In genomic region chr1:26284597-26285351, GRCh38 we compare ENCODE assay signal across 8 cellular contexts. TPM values are rescaled to one million over a fixed set of nuclear protein-coding genes. Genes with fewer than 3 reads are reported as not detected.
A peak's percentile ranks its signal among the peaks of the same experiment; 100 is the strongest.
DNase-seq lines count a peak whose midpoint lies in the region; ATAC-seq and TF ChIP-seq lines count a peak whose summit lies in the region.

No MANE protein-coding gene starts in this region.

- H2BK5ac ChIP-seq in neuronal stem cell (ENCODE audit: low read length) = no peak overlapping the region

- TF ChIP-seq CTCF in HCT116 (IDR thresholded peaks at IDR 0.05 in 2 of 3, conservative IDR thresholded peaks at IDR 0.05 in 1 of 3; ENCODE audit: borderline replicate concordance in 1 of 3, insufficient read depth in 1 of 3, low read depth in 2 of 3, low read length in 2 of 3) (peak in 2 of 3 experiments; percentile 87; a peak in 4 of 6 replicates), esophagus muscularis mucosa (IDR thresholded peaks at IDR 0.05) (peak; percentile 51 to 75 (median 66)), stomach (IDR thresholded peaks at IDR 0.05) (peak in 5 of 7 experiments; percentile 44 to 71 (median 60))

- H2BK15ac ChIP-seq in neuronal stem cell (ENCODE audit: low read length) = peak overlapping the region; percentile 72

- TF ChIP-seq EP300 in esophagus muscularis mucosa (IDR thresholded peaks at IDR 0.05) (no peak), stomach (IDR thresholded peaks at IDR 0.05) (no peak)

- RAD21 ChIA-PET in HCT116 (lab: Charles Lee; ENCODE audit: low non-redundant PET in 1 of 2, low total read pairs in 2 of 2, uncharacterized antibody in 2 of 2, unreplicated experiment in 2 of 2) = interaction anchor here (1.2 to 2.1 kb wide), 7 partner anchors 37 to 132 kb away, joined by 3 to 11 read pairs (median 4); no protein-coding TSS in a partner anchor

- no peak overlapping the region for H4K91ac ChIP-seq in neuronal stem cell (ENCODE audit: low read depth, low read length, poor library complexity)

- H3K23ac ChIP-seq in neuronal stem cell (ENCODE audit: low read depth, low read length, poor library complexity) = peak overlapping the region; percentile 1

- CTCF ChIA-PET in HCT116 (lab: Charles Lee) = interaction anchor here (0.6 to 4.3 kb wide), 23 partner anchors 9 to 389 kb away, joined by 3 to 50 read pairs (median 7); partner anchors contain the start of genes CD52, CEP85 and HMGN2

- no peak overlapping the region for H3K14ac ChIP-seq in neuronal stem cell (ENCODE audit: low read length)

- H3K18ac ChIP-seq in neuronal stem cell (ENCODE audit: low read length) = peak overlapping the region; percentile 76

- H3K27me3 ChIP-seq in BLaER1 treated with 17β-estradiol and CSF1 and Interleukin-3, amounts not matched to agents 10 nM and 100 nM = no peaks in the 10 kb centered on the region
- H3K27me3 ChIP-seq in HCT116 (ENCODE audit: insufficient read depth, low read length) (no peaks in the 10 kb centered on the region), esophagus muscularis mucosa (no peaks in the 10 kb centered on the region), neuronal stem cell (ENCODE audit: control insufficient read depth in 3 of 3, insufficient read depth in 3 of 3, low read depth in 1 of 3, low read length in 3 of 3) (no peaks in the 10 kb centered on the region), stomach (no peaks in the 10 kb centered on the region)

- H3K79me1 ChIP-seq in neuronal stem cell (ENCODE audit: low read depth, low read length) = peaks cover 8% of the 10 kb centered on the region

- intact Hi-C loops in HCT116 (cut with micrococcal nuclease) (loop anchor here (1.0 to 2.0 kb wide), 4 partner anchors 37 to 132 kb away; no protein-coding TSS in a partner anchor), esophagus muscularis mucosa (cut with DNase I) (no loop called here), stomach (cut with DNase I; ENCODE audit: low total_unique reads) (loop anchor here (5.0 kb wide), 1 partner anchor 38 kb away; no protein-coding TSS in a partner anchor)

- H3K4ac ChIP-seq in neuronal stem cell (ENCODE audit: low read length) = no peak overlapping the region

- peak overlapping the region in 8 of 10 experiments; percentile 19 to 92 (median 63); a peak in 14 of 20 replicates for H3K4me3 ChIP-seq in BLaER1 treated with 17β-estradiol and CSF1 and Interleukin-3, amounts not matched to agents 10 nM and 100 nM
- H3K4me3 ChIP-seq in HCT116 (replicated peaks in 1 of 2; ENCODE audit: low read depth in 1 of 2, low read length in 2 of 2) (peak overlapping the region in 1 of 2 experiments; percentile 31; a peak in 2 of 4 replicates), esophagus muscularis mucosa (no peak overlapping the region), neuronal stem cell (ENCODE audit: low read length in 2 of 2) (no peak overlapping the region), stomach (no peak overlapping the region)

- H3K9me3 ChIP-seq in BLaER1 treated with 17β-estradiol and CSF1 and Interleukin-3, amounts not matched to agents 10 nM and 100 nM (replicated peaks in 1 of 11) = no peaks in the 10 kb centered on the region
- H3K9me3 ChIP-seq in HCT116 (ENCODE audit: control insufficient read depth in 1 of 2, insufficient read depth in 1 of 2, low read depth in 1 of 2, low read length in 2 of 2) (no peaks in the 10 kb centered on the region), esophagus muscularis mucosa (no peaks in the 10 kb centered on the region), neuronal stem cell (replicated peaks in 1 of 2; ENCODE audit: control insufficient read depth in 2 of 2, insufficient read depth in 1 of 2, low read depth in 1 of 2, low read length in 2 of 2) (no peaks in the 10 kb centered on the region), stomach (no peaks in the 10 kb centered on the region)

- H3K79me2 ChIP-seq in HCT116 (ENCODE audit: insufficient read depth, low read length) = peaks cover 16% of the 10 kb centered on the region

- H4K20me1 ChIP-seq in BLaER1 treated with 17β-estradiol and CSF1 and Interleukin-3, amounts not matched to agents 10 nM and 100 nM = peaks cover 6 to 48% (median 30%) of the 10 kb centered on the region in 11 experiments; a peak in 17 of 22 replicates
- H4K20me1 ChIP-seq in HCT116 (ENCODE audit: insufficient read depth) = no peaks in the 10 kb centered on the region

- H3K9ac ChIP-seq in BLaER1 treated with 17β-estradiol and CSF1 and Interleukin-3, amounts not matched to agents 10 nM and 100 nM = peak overlapping the region; percentile 89 to 99 (median 97); a peak in 21 of 22 replicates
- H3K9ac ChIP-seq in HCT116 (ENCODE audit: low read length) = peak overlapping the region; percentile 50
- H3K9ac ChIP-seq in neuronal stem cell (ENCODE audit: low read depth, low read length, poor library complexity) = no peak overlapping the region

- H3K4me1 ChIP-seq in BLaER1 treated with 17β-estradiol and CSF1 and Interleukin-3, amounts not matched to agents 10 nM and 100 nM = peaks cover 88 to 94% (median 90%) of the 10 kb centered on the region in 10 experiments
- H3K4me1 ChIP-seq in HCT116 (ENCODE audit: control insufficient read depth in 1 of 2, insufficient read depth in 2 of 2, low read length in 2 of 2) (peaks cover 25 to 67% of the 10 kb centered on the region in 2 experiments), esophagus muscularis mucosa (peaks cover 46 to 92% (median 82%) of the 10 kb centered on the region in 4 donors), neuronal stem cell (ENCODE audit: control insufficient read depth in 2 of 2, insufficient read depth in 1 of 2, low read depth in 1 of 2, low read length in 2 of 2) (peaks cover 41 to 53% of the 10 kb centered on the region in 2 donors), stomach (peaks cover 45 to 96% (median 62%) of the 10 kb centered on the region in 4 donors)

- H2BK12ac ChIP-seq in neuronal stem cell (ENCODE audit: low read length) = no peak overlapping the region

- POLR2A ChIA-PET in HCT116 (lab: Charles Lee) = interaction anchor here (1.4 to 1.5 kb wide), 2 partner anchors 9 to 38 kb away, joined by 4 read pairs; no protein-coding TSS in a partner anchor

- H2AK5ac ChIP-seq in neuronal stem cell (ENCODE audit: low read depth, low read length) = peak overlapping the region; percentile 10

- H3K4me2 ChIP-seq in BLaER1 treated with 17β-estradiol and CSF1 and Interleukin-3, amounts not matched to agents 10 nM and 100 nM = peak overlapping the region; percentile 94 to 100 (median 98)
- H3K4me2 ChIP-seq in HCT116 (ENCODE audit: low read length) (peak overlapping the region; percentile 79), neuronal stem cell (ENCODE audit: insufficient read depth, low read length, poor library complexity, severe bottlenecking) (no peak overlapping the region)

- WGBS in esophagus muscularis mucosa = 40% methylated on average over 17 of the region's 22 CpGs
- WGBS in neuronal stem cell (ENCODE audit: extremely low coverage in 2 of 2, insufficient read length in 2 of 2, insufficient replicate concordance in 1 of 2), 2 donors = no CpG with 5 or more reads among the region's 22 CpGs
- WGBS in stomach, 5 donors = 23 to 34% (median 27%) methylated on average over 17 to 22 of the region's 22 CpGs

- TF ChIP-seq RAD21 in HCT116 (IDR thresholded peaks at IDR 0.05; ENCODE audit: low read depth) = no peak

- H3K27ac ChIP-seq in BLaER1 treated with 17β-estradiol and CSF1 and Interleukin-3, amounts not matched to agents 10 nM and 100 nM = peak overlapping the region; percentile 90 to 99 (median 95); a peak in 21 of 22 replicates
- H3K27ac ChIP-seq in HCT116 (ENCODE audit: low read depth, low read length) (peak overlapping the region; percentile 58), esophagus muscularis mucosa (replicated peaks in 1 of 4) (peak overlapping the region; percentile 29 to 98 (median 48)), neuronal stem cell (replicated peaks; ENCODE audit: low read length) (no peak overlapping the region), stomach (peak overlapping the region; percentile 2 to 100 (median 71))

- H3K36me3 ChIP-seq in BLaER1 treated with 17β-estradiol and CSF1 and Interleukin-3, amounts not matched to agents 10 nM and 100 nM = peaks cover 19 to 47% (median 36%) of the 10 kb centered on the region in 11 experiments; a peak in 21 of 22 replicates
- H3K36me3 ChIP-seq in HCT116 (ENCODE audit: control insufficient read depth in 1 of 2, insufficient read depth in 2 of 2, low read length in 2 of 2) = no peaks in the 10 kb centered on the region; a peak in 1 of 4 replicates
- H3K36me3 ChIP-seq in esophagus muscularis mucosa = peaks cover 0 to 28% (median 3%) of the 10 kb centered on the region in 4 donors
- peaks cover 8 to 17% of the 10 kb centered on the region in 2 donors for H3K36me3 ChIP-seq in neuronal stem cell (replicated peaks in 1 of 2; ENCODE audit: control insufficient read depth in 2 of 2, insufficient read depth in 2 of 2, low read length in 2 of 2)
- H3K36me3 ChIP-seq in stomach = peaks cover 0 to 20% (median 9%) of the 10 kb centered on the region in 4 donors

- H3K9me2 ChIP-seq in HCT116 (ENCODE audit: insufficient read depth) = no peaks in the 10 kb centered on the region

- no peak overlapping the region for H2AFZ ChIP-seq in HCT116 (ENCODE audit: low read depth, low read length, poor library complexity, severe bottlenecking)
- H2AFZ ChIP-seq in neuronal stem cell (ENCODE audit: low read length) = no peak overlapping the region

- peak; percentile 91 for DNase-seq in HCT116 (ENCODE audit: low read depth, low spot score)
- DNase-seq in OCI-M1 (lab: John Stamatoyannopoulos, UW) = peak; percentile 97
- peak; percentile 95 for DNase-seq in activated T-cell treated with anti-CD3 and anti-CD28 coated beads for 24 hours (ENCODE audit: low read depth)
- peak; percentile 96 for DNase-seq in esophagus muscularis mucosa (ENCODE audit: extremely low spot score)
- no peak for DNase-seq in neuronal stem cell (ENCODE audit: low spot score)
- peak; percentile 82 for DNase-seq in stomach

- no peak overlapping the region for H2BK120ac ChIP-seq in neuronal stem cell (ENCODE audit: low read depth, low read length)

- H4K8ac ChIP-seq in neuronal stem cell (ENCODE audit: low read depth, low read length) = no peak overlapping the region

- TF ChIP-seq POLR2A in HCT116 (IDR thresholded peaks at IDR 0.05; ENCODE audit: borderline replicate concordance, extremely low read depth, insufficient read depth, insufficient read length) = no peak
- no peak for TF ChIP-seq POLR2A in esophagus muscularis mucosa (IDR thresholded peaks at IDR 0.05; ENCODE audit: low read depth)
- TF ChIP-seq POLR2A in stomach (IDR thresholded peaks at IDR 0.05) = no peak

- ATAC-seq in HCT116 (peak; percentile 68), GM19455 (IDR thresholded peaks at IDR 0.05; ENCODE audit: unreplicated experiment) (no peak)

- no TSS peak for BruUV-seq in HCT116 (replicated peaks; lab: Mats Ljungman, UMichigan)

RNA-seq across cellular contexts. Expression of gene SH3BGRL3, which starts 4.9 kb away (rescaled TPM):
- 112 TPM for total RNA-seq in HCT116 (2021; ENCODE audit: unreplicated experiment)
- 159 and 169 TPM in 2 replicates for polyA plus RNA-seq in HCT116 (2012)
- total RNA-seq in esophagus muscularis mucosa = 10 to 100 TPM; 52.7 to 81.7 (median 59.8) TPM
- polyA plus RNA-seq in neuronal stem cell (2013, experiment 1 of 2) = 112 TPM
- 106 TPM for polyA plus RNA-seq in neuronal stem cell (2013, experiment 2 of 2)
- total RNA-seq in stomach = 100 to 1,000 TPM in 1 of 5 donors, 10 to 100 TPM in 3, 1 to 10 TPM in 1; 7.2 to 102 (median 29.5) TPM
- polyA plus RNA-seq in stomach = 100 to 1,000 TPM; 142 to 267 (median 227) TPM

RNA-seq across cellular contexts. Expression of gene UBXN11, which starts 21.7 kb away (rescaled TPM):
- total RNA-seq in HCT116 (2021; ENCODE audit: unreplicated experiment) (19.3 TPM), esophagus muscularis mucosa (10 to 100 TPM in 2 of 4 donors, 1 to 10 TPM in 2; 7.1 to 13.3 (median 10.1) TPM), stomach (10 to 100 TPM in 3 of 5 donors, 1 to 10 TPM in 2; 7.3 to 12.9 (median 12.2) TPM)
- 20.8 and 22.3 TPM in 2 replicates for polyA plus RNA-seq in HCT116 (2012)
- 14.9 TPM for polyA plus RNA-seq in neuronal stem cell (2013, experiment 1 of 2)
- polyA plus RNA-seq in neuronal stem cell (2013, experiment 2 of 2) = 13.6 TPM
- polyA plus RNA-seq in stomach = 10 to 100 TPM; 14.4 to 26.3 (median 19.3) TPM

RNA-seq across cellular contexts. Expression of gene CD52, which starts 33.0 kb away (rescaled TPM):
- total RNA-seq in HCT116 (2021; ENCODE audit: unreplicated experiment) = 2.0 TPM
- 0.62 and 0.95 TPM in 2 replicates for polyA plus RNA-seq in HCT116 (2012)
- total RNA-seq in esophagus muscularis mucosa = 10 to 100 TPM in 1 of 4 donors, 1 to 10 TPM in 2, not detected in 1; 3.8 to 14.0 (median 7.1) TPM
- polyA plus RNA-seq in neuronal stem cell (2013, experiment 1 of 2) = 2.2 TPM
- polyA plus RNA-seq in neuronal stem cell (2013, experiment 2 of 2) = 1.7 TPM
- 10 to 100 TPM in 2 of 5 donors, 1 to 10 TPM in 1, not detected in 2; 5.1 to 15.2 (median 10.7) TPM for total RNA-seq in stomach
- polyA plus RNA-seq in stomach = 10 to 100 TPM; 27.3 to 68.2 (median 48.7) TPM

RNA-seq across cellular contexts. Expression of gene CEP85, which starts 50.8 kb away (rescaled TPM):
- 37.2 TPM for total RNA-seq in HCT116 (2021; ENCODE audit: unreplicated experiment)
- polyA plus RNA-seq in HCT116 (2012) = 25.4 and 30.4 TPM in 2 replicates
- 1 to 10 TPM; 3.0 to 6.3 (median 4.8) TPM for total RNA-seq in esophagus muscularis mucosa
- polyA plus RNA-seq in neuronal stem cell (2013, experiment 1 of 2) = 26.9 TPM
- 26.9 TPM for polyA plus RNA-seq in neuronal stem cell (2013, experiment 2 of 2)
- total RNA-seq in stomach = 10 to 100 TPM in 3 of 5 donors, 1 to 10 TPM in 1, under 1 TPM in 1; 0.58 to 21.0 (median 10.3) TPM
- 1 to 10 TPM; 2.1 to 5.3 (median 2.7) TPM for polyA plus RNA-seq in stomach

Comparison
In these comparisons a context has a peak if more than half of its experiments do, and no peak if none do; other contexts are left out.
1. H3K4me3 ChIP-seq: peak in BLaER1 treated with 17β-estradiol and CSF1 and Interleukin-3, amounts not matched to agents 10 nM and 100 nM (8 of 10); none in esophagus muscularis mucosa (0 of 4), neuronal stem cell (0 of 2) and stomach (0 of 4).
2. Peak in every context shown above with its lines, with median percentiles within 50 percentile points of each other: CTCF ChIP-seq.